ENCODE assay signal across 19 cellular contexts in genomic region chr3:128895843-128896365, GRCh38. TPM values are rescaled to one million over a fixed set of nuclear protein-coding genes. Genes with fewer than 3 reads are reported as not detected.
DNase-seq lines count a peak whose midpoint lies in the region; ATAC-seq lines count a peak whose summit lies in the region.
"Had no signal": no experiment of that assay in that cellular context is flagged by ENCODE, and none has a peak within 500 bp of the region (broad histone marks: within the 10 kb centered on the region; RNA-seq: fewer than 3 reads in every experiment).

No MANE protein-coding gene starts in this region.

- CTCF ChIA-PET in activated CD8-positive, alpha-beta memory T cell treated with anti-CD3 and anti-CD28 coated beads, Interleukin-2, amount 10 ng/mL, durations not matched to agents 7 days and 5 days (lab: Charles Lee), result no interaction called here

- no peak overlapping the region for H3K4me3 Mint-ChIP-seq in activated CD8-positive, alpha-beta memory T cell treated with anti-CD3 and anti-CD28 coated beads, Interleukin-2, amount 10 ng/mL, durations not matched to agents 7 days and 5 days
- no peak overlapping the region for H3K4me3 Mint-ChIP-seq in effector memory CD8-positive, alpha-beta T cell
- H3K4me3 Mint-ChIP-seq: stimulated activated memory B cell treated with anti-CD40 and anti-IgM and Interleukin-4, amounts not matched to agents 10 μg/mL and 1 μg/mL and 100 μg/mL, for 72 hours had no signal

- no peaks in the 10 kb centered on the region for H3K9me3 Mint-ChIP-seq in activated CD8-positive, alpha-beta memory T cell treated with anti-CD3 and anti-CD28 coated beads, Interleukin-2, amount 10 ng/mL, durations not matched to agents 7 days and 5 days (ENCODE audit: low read depth)
- no peaks in the 10 kb centered on the region for H3K9me3 Mint-ChIP-seq in effector memory CD8-positive, alpha-beta T cell
- H3K9me3 Mint-ChIP-seq: stimulated activated memory B cell treated with anti-CD40 and anti-IgM and Interleukin-4, amounts not matched to agents 10 μg/mL and 1 μg/mL and 100 μg/mL, for 72 hours had no signal

- H3K27me3 Mint-ChIP-seq in activated CD8-positive, alpha-beta memory T cell treated with anti-CD3 and anti-CD28 coated beads, Interleukin-2, amount 10 ng/mL, durations not matched to agents 7 days and 5 days, result no peaks in the 10 kb centered on the region
- no peaks in the 10 kb centered on the region for H3K27me3 Mint-ChIP-seq in effector memory CD8-positive, alpha-beta T cell
- H3K27me3 Mint-ChIP-seq: stimulated activated memory B cell treated with anti-CD40 and anti-IgM and Interleukin-4, amounts not matched to agents 10 μg/mL and 1 μg/mL and 100 μg/mL, for 72 hours had no signal

- H3K36me3 ChIP-seq in MG63, result peaks cover 71% of the 10 kb centered on the region
- peaks cover 41% of the 10 kb centered on the region for H3K36me3 ChIP-seq in rectal smooth muscle tissue (ENCODE audit: control insufficient read depth, insufficient read depth, low read length)

- ATAC-seq in activated CD8-positive, alpha-beta memory T cell treated with anti-CD3 and anti-CD28 coated beads, Interleukin-2, amount 10 ng/mL, durations not matched to agents 7 days and 5 days, result no peak
- no peak for ATAC-seq in effector memory CD8-positive, alpha-beta T cell (replicated peaks)
- ATAC-seq in HG03108 (IDR thresholded peaks at IDR 0.05; ENCODE audit: unreplicated experiment), result no peak
- ATAC-seq: mucosa of descending colon; stimulated activated memory B cell treated with anti-CD40 and anti-IgM and Interleukin-4, amounts not matched to agents 10 μg/mL and 1 μg/mL and 100 μg/mL, for 72 hours had no signal

- H3K36me3 Mint-ChIP-seq in activated CD8-positive, alpha-beta memory T cell treated with anti-CD3 and anti-CD28 coated beads, Interleukin-2, amount 10 ng/mL, durations not matched to agents 7 days and 5 days, result peaks cover 47% of the 10 kb centered on the region
- H3K36me3 Mint-ChIP-seq in effector memory CD8-positive, alpha-beta T cell (ENCODE audit: insufficient read depth), result peaks cover 68% of the 10 kb centered on the region

- H3K4me3 ChIP-seq in MG63 (no peak overlapping the region), rectal smooth muscle tissue (ENCODE audit: low read length) (no peak overlapping the region)
- H3K4me3 ChIP-seq: coronary artery, mucosa of descending colon, transverse colon had no signal

- H3K27ac Mint-ChIP-seq in activated CD8-positive, alpha-beta memory T cell treated with anti-CD3 and anti-CD28 coated beads, Interleukin-2, amount 10 ng/mL, durations not matched to agents 7 days and 5 days, result peak overlapping the region; percentile 40
- peak overlapping the region; percentile 52 to 85 for H3K27ac Mint-ChIP-seq in effector memory CD8-positive, alpha-beta T cell
- H3K27ac Mint-ChIP-seq: stimulated activated memory B cell treated with anti-CD40 and anti-IgM and Interleukin-4, amounts not matched to agents 10 μg/mL and 1 μg/mL and 100 μg/mL, for 72 hours had no signal

- H3K9me3 ChIP-seq in MG63, result no peaks in the 10 kb centered on the region
- H3K9me3 ChIP-seq: mucosa of descending colon, neutrophil, transverse colon had no signal

- no peak overlapping the region for H3K9ac ChIP-seq in rectal smooth muscle tissue (ENCODE audit: low read length)

- H3K27ac ChIP-seq in rectal smooth muscle tissue (ENCODE audit: low read depth, low read length), result peak overlapping the region; percentile 64
- H3K27ac ChIP-seq: coronary artery, neutrophil had no signal

- H3K27me3 ChIP-seq in MG63, result no peaks in the 10 kb centered on the region
- H3K27me3 ChIP-seq in rectal smooth muscle tissue (ENCODE audit: control insufficient read depth, insufficient read depth, low read length), result no peaks in the 10 kb centered on the region
- H3K27me3 ChIP-seq: neutrophil, transverse colon had no signal

- H3K4me1 Mint-ChIP-seq in activated CD8-positive, alpha-beta memory T cell treated with anti-CD3 and anti-CD28 coated beads, Interleukin-2, amount 10 ng/mL, durations not matched to agents 7 days and 5 days, result peaks cover 9% of the 10 kb centered on the region
- H3K4me1 Mint-ChIP-seq in effector memory CD8-positive, alpha-beta T cell (ENCODE audit: low read depth in 2 of 2), result no peaks in the 10 kb centered on the region
- H3K4me1 Mint-ChIP-seq: stimulated activated memory B cell treated with anti-CD40 and anti-IgM and Interleukin-4, amounts not matched to agents 10 μg/mL and 1 μg/mL and 100 μg/mL, for 72 hours had no signal

- no peak for DNase-seq in activated CD8-positive, alpha-beta memory T cell treated with anti-CD3 and anti-CD28 coated beads, Interleukin-2, amount 10 ng/mL, durations not matched to agents 7 days and 5 days
- no peak for DNase-seq in activated CD8-positive, alpha-beta memory T cell treated with anti-CD3 and anti-CD28 coated beads for 24 hours
- DNase-seq in MG63 (peak; percentile 23), glomerular visceral epithelial cell (ENCODE audit: extremely low spot score) (no peak)
- DNase-seq in effector memory CD8-positive, alpha-beta T cell, result no peak
- DNase-seq in activated CD4-positive, CD25-positive, alpha-beta regulatory T cell (lab: John Stamatoyannopoulos, UW), result no peak
- DNase-seq: activated gamma-delta T cell; DMS79; mucosa of descending colon; NCI-H1436; NCI-H2227 treated with DMSO at 0.1 percent for 48 hours; stimulated activated CD4-positive, alpha-beta T cell treated with anti-CD3 and anti-CD28 coated beads, Interleukin-15, amount 100 ng/mL, for 24 hours; T-helper 1 cell; transverse colon had no signal

- no peaks in the 10 kb centered on the region for H3K4me1 ChIP-seq in rectal smooth muscle tissue (ENCODE audit: control insufficient read depth, insufficient read depth, low read length)
- H3K4me1 ChIP-seq: transverse colon had no signal

RNA-seq across cellular contexts. Expression of gene ACAD9, which starts 16.5 kb away (rescaled TPM):
- 10 to 100 TPM; 61.2 to 68.2 TPM for total RNA-seq in activated CD8-positive, alpha-beta memory T cell treated with anti-CD3 and anti-CD28 coated beads, Interleukin-2, amount 10 ng/mL, durations not matched to agents 7 days and 5 days
- total RNA-seq in MG63 (2014; rRNA removed; shearing (Covaris generic); ENCODE audit: low replicate concordance), result 29.3 and 35.4 TPM in 2 replicates
